ENCODE assay signal across 1 cellular context in the genomic region with DNA sequence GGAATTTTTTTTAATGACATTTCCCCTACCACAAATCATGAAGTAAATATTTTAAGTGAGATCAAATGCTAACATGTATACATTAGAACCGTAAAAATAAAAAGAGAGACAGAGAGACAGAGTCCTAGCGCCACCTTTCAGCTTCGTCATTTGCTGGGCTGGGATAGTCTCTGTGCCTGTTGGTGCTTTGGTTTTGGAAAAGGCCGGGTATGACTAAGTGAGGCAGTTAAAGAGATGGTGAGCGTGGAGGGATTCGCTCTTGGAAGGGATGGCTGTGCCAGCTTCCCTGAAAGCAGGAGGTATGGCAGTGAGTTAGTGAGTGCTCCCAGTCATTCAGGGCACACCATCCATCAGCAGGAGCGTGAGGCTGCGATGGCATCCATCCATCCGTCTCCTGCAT.
TF ChIP-seq lines count a peak whose summit lies in the region.

No MANE protein-coding gene starts in this region.

TF ChIP-seq in H1, 55 proteins besides CTCF, POLR2A, EP300 and RAD21 (continued from another document):
- TF ChIP-seq HDAC6 (IDR thresholded peaks at IDR 0.05; ENCODE audit: low read depth, low read length) (no peak), RBBP5 (IDR thresholded peaks at IDR 0.05; ENCODE audit: borderline replicate concordance, low read depth, low read length) (no peak), PHF8 (conservative IDR thresholded peaks at IDR 0.05; ENCODE audit: low read depth, low read length) (no peak), KDM4A (IDR thresholded peaks at IDR 0.05; ENCODE audit: low read depth, low read length, severe bottlenecking) (no peak), ZNF274 (IDR thresholded peaks at IDR 0.05; ENCODE audit: borderline replicate concordance, extremely low read depth, low read length) (no peak), CEBPB (IDR thresholded peaks at IDR 0.05; ENCODE audit: low read depth, low read length) (no peak), NRF1 (IDR thresholded peaks at IDR 0.05; ENCODE audit: low read depth, low read length) (no peak), ATF2 (IDR thresholded peaks at IDR 0.05; ENCODE audit: low read length) (no peak), BRCA1 (IDR thresholded peaks at IDR 0.05; ENCODE audit: low read depth, low read length) (no peak), USF2 (IDR thresholded peaks at IDR 0.05; ENCODE audit: low read length) (no peak), SRF (IDR thresholded peaks at IDR 0.05; ENCODE audit: low read depth, low read length) (no peak), MAFK (IDR thresholded peaks at IDR 0.05; ENCODE audit: low read depth, low read length) (no peak), CREB1 (IDR thresholded peaks at IDR 0.05) (no peak)
- TF ChIP-seq, protein P1, sequence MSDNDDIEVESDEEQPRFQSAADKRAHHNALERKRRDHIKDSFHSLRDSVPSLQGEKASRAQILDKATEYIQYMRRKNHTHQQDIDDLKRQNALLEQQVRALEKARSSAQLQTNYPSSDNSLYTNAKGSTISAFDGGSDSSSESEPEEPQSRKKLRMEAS (IDR thresholded peaks at IDR 0.05), result no peak
